Comparison of ENCODE assay signal across 1 cellular context in genomic region chr2:27742571-27742970, GRCh38.
TF ChIP-seq lines count a peak whose summit lies in the region.

No MANE protein-coding gene starts in this region.

TF ChIP-seq in WTC11, 78 proteins besides CTCF, POLR2A, EP300 and RAD21 (continued from another document):
- no peak for TF ChIP-seq FOXK1 (CRISPR knock-in tag; IDR thresholded peaks at IDR 0.05)
- no peak for TF ChIP-seq KAT7 (CRISPR knock-in tag; IDR thresholded peaks at IDR 0.05; ENCODE audit: borderline replicate concordance)
- no peak for TF ChIP-seq USF1 (CRISPR knock-in tag; IDR thresholded peaks at IDR 0.05)
- no peak for TF ChIP-seq NFYB (CRISPR knock-in tag; conservative IDR thresholded peaks at IDR 0.05; ENCODE audit: low read depth)
- TF ChIP-seq AR (CRISPR knock-in tag; IDR thresholded peaks at IDR 0.05), result no peak
- TF ChIP-seq ZNF425 (CRISPR knock-in tag; conservative IDR thresholded peaks at IDR 0.05), result no peak
- no peak for TF ChIP-seq IRF1 (CRISPR knock-in tag; IDR thresholded peaks at IDR 0.05)
- TF ChIP-seq MYBL2 (CRISPR knock-in tag; IDR thresholded peaks at IDR 0.05), result no peak
- no peak for TF ChIP-seq JUN (CRISPR knock-in tag; IDR thresholded peaks at IDR 0.05)
- no peak for TF ChIP-seq ZNF263 (CRISPR knock-in tag; IDR thresholded peaks at IDR 0.05; ENCODE audit: low read depth)
- TF ChIP-seq NR1H2 (CRISPR knock-in tag; IDR thresholded peaks at IDR 0.05), result no peak
- no peak for TF ChIP-seq ZNF671 (CRISPR knock-in tag; IDR thresholded peaks at IDR 0.05)
- TF ChIP-seq ETV6 (CRISPR knock-in tag; IDR thresholded peaks at IDR 0.05), result no peak
TF ChIP-seq in WTC11: peak in this region for 0.
